ENCODE assay signal across 9 cellular contexts in the genomic region with DNA sequence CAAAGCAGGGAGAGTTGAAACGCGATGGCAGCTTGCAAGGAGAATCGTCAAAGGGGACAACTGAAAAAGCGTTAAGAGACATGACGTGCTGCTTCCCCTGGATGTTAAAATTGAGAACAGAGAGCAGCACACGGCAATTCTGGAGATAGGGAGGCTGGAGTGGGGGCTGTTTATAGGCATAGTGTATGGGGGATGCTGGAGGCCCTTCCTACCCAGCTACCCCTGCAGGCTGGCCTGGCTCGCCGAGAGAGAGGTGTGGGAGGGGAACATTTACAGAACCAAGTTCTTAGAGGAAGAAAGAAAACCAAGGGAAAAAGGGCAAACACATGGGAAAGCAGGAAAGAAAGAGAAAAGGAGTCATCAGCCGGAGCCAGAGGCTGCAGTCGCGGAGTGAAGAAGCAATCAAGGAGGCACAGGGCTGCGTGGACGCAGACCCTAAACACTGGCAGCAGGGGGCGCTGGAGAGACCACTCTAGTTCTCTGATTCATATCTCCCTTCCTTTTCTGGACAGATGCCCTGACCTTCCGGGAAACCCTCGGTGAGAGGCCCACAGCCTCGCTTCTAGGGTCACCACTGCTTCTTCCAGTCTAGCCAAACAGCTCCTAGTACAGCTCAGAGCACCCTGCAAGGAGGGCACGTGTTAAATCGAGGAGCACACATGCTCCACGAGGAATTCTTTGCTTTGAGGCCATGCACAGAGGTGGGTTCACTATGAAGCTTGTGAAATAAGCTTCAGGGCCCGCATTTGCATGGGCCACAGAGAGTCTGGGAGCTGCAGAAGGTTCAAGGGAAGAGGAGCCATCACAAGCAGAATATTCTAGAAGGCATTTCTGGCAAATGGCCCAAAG. TPM values are rescaled to one million over a fixed set of nuclear protein-coding genes. Genes with fewer than 3 reads are reported as not detected.
DNase-seq lines count a peak whose midpoint lies in the region; ATAC-seq and TF ChIP-seq lines count a peak whose summit lies in the region.
"Had no signal": no experiment of that assay in that cellular context is flagged by ENCODE, and none has a peak within 500 bp of the region (broad histone marks: within the 10 kb centered on the region; RNA-seq: fewer than 3 reads in every experiment).

No MANE protein-coding gene starts in this region.

- H3K36me3 ChIP-seq in mammary epithelial cell (ENCODE audit: insufficient read depth, low read length) (no peaks in the 10 kb centered on the region), lung (ENCODE audit: control insufficient read depth in 2 of 2, insufficient read depth in 2 of 2, low read length in 2 of 2) (no peaks in the 10 kb centered on the region)

- in situ Hi-C loops in mammary epithelial cell (cut with MboI; ENCODE audit: low sequenced_read_pairs in 2 of 2), result loop anchor here in 1 of 2 donors (25.0 kb wide), 2 partner anchors 105 to 205 kb away; no protein-coding TSS in a partner anchor

- CTCF ChIA-PET in CD4-positive, alpha-beta T cell (lab: Charles Lee), result no interaction called here
- CTCF ChIA-PET in mammary epithelial cell (lab: Charles Lee; ENCODE audit: low non-redundant PET), result no interaction called here

- no peaks in the 10 kb centered on the region for H3K36me3 Mint-ChIP-seq in CD4-positive, alpha-beta T cell (ENCODE audit: low read depth)

- no peak overlapping the region for H3K4me3 ChIP-seq in mammary epithelial cell (replicated peaks in 1 of 3; ENCODE audit: insufficient read depth in 1 of 3, low read depth in 2 of 3, low read length in 3 of 3)
- H3K4me3 ChIP-seq in lung, result no peak overlapping the region

- TF ChIP-seq CTCF in CD4-positive, alpha-beta T cell (IDR thresholded peaks at IDR 0.05), result peak; percentile 59
- TF ChIP-seq CTCF in GM20000 (IDR thresholded peaks at IDR 0.05; ENCODE audit: extremely low read depth, missing control alignments), result peak; percentile 68
- TF ChIP-seq CTCF in mammary epithelial cell (conservative IDR thresholded peaks at IDR 0.05 in 1 of 2, IDR thresholded peaks at IDR 0.05 in 1 of 2; ENCODE audit: extremely low read depth in 1 of 2, insufficient read depth in 1 of 2, low read depth in 1 of 2, low read length in 2 of 2), result peak; percentile 30 to 38
- peak; percentile 21 for TF ChIP-seq CTCF in lung (IDR thresholded peaks at IDR 0.05; ENCODE audit: control extremely low read depth, extremely low read depth)

- BruUV-seq in mammary epithelial cell (replicated peaks; lab: Mats Ljungman, UMichigan), result no TSS peak

- intact Hi-C loops in CD4-positive, alpha-beta T cell (cut with DNase I, micrococcal nuclease), result no loop called here
- intact Hi-C loops in mammary epithelial cell (cut with micrococcal nuclease), result no loop called here

- no peak overlapping the region for H3K4me2 ChIP-seq in mammary epithelial cell (ENCODE audit: insufficient read depth, low read depth, low read length)

- peaks cover 12% of the 10 kb centered on the region for H3K4me1 Mint-ChIP-seq in CD4-positive, alpha-beta T cell (ENCODE audit: low read depth)

- peaks cover 5% of the 10 kb centered on the region for H3K27me3 Mint-ChIP-seq in CD4-positive, alpha-beta T cell

- no peak overlapping the region for H3K4me3 Mint-ChIP-seq in CD4-positive, alpha-beta T cell

- no peaks in the 10 kb centered on the region for H4K20me1 ChIP-seq in mammary epithelial cell (ENCODE audit: insufficient read depth, low read length)

- 61% methylated on average over 19 of the region's 21 CpGs for WGBS in mammary epithelial cell (ENCODE audit: low coverage, missing lambda C conversion rate)
- WGBS in lung, 2 donors, result 55 to 70% methylated on average over 21 of the region's 21 CpGs

- no peaks in the 10 kb centered on the region for H3K79me2 ChIP-seq in mammary epithelial cell (ENCODE audit: insufficient read depth, low read length)

- no peak overlapping the region for H3K27ac Mint-ChIP-seq in CD4-positive, alpha-beta T cell

- dilution Hi-C loops in mammary epithelial cell (cut with HindIII; ENCODE audit: low sequenced_read_pairs), result no loop called here

- H2AFZ ChIP-seq in mammary epithelial cell (ENCODE audit: low read depth, low read length), result no peak overlapping the region

- peak in 2 of 10 experiments; percentile 3 to 11 for DNase-seq in CD4-positive, alpha-beta T cell
- DNase-seq in GM20000 (ENCODE audit: low spot score) (peak; percentile 64), NOMO-1 treated with DMSO at 0.1 percent for 48 hours (lab: John Stamatoyannopoulos, UW; ENCODE audit: unreplicated experiment) (peak; percentile 24), mammary epithelial cell (no peak), lung (ENCODE audit: low spot score) (peak; percentile 70), NCI-H146 (lab: John Stamatoyannopoulos, UW) (no peak), NCI-H510A (lab: John Stamatoyannopoulos, UW) (no peak), NCI-H2029 treated with DMSO at 0.1 percent for 48 hours (lab: John Stamatoyannopoulos, UW) (no peak)

- no peaks in the 10 kb centered on the region for H3K9me3 ChIP-seq in CD4-positive, alpha-beta T cell (ENCODE audit: control insufficient read depth, low read length)
- H3K9me3 ChIP-seq in mammary epithelial cell (replicated peaks; ENCODE audit: insufficient read depth, low read length), result peaks cover 15% of the 10 kb centered on the region
- H3K9me3 ChIP-seq in lung (ENCODE audit: control insufficient read depth in 2 of 2, insufficient read depth in 1 of 2, low read length in 1 of 2), result peaks cover 0 to 2% of the 10 kb centered on the region in 2 donors

- no peak overlapping the region for H3K9ac ChIP-seq in mammary epithelial cell (ENCODE audit: insufficient read depth, low read length)

- ATAC-seq in CD4-positive, alpha-beta T cell (ENCODE audit: poor library complexity), result no peak
- ATAC-seq in lung (ENCODE audit: insufficient read depth, low FRiP score), result no peak

- no peaks in the 10 kb centered on the region for H3K4me1 ChIP-seq in mammary epithelial cell (ENCODE audit: insufficient read depth, low read length)
- peaks cover 0 to 2% of the 10 kb centered on the region in 2 donors for H3K4me1 ChIP-seq in lung (ENCODE audit: control insufficient read depth in 2 of 2, insufficient read depth in 2 of 2, low read length in 2 of 2)

- H3K27me3 ChIP-seq in CD4-positive, alpha-beta T cell (ENCODE audit: control insufficient read depth, insufficient read depth, low read length), result no peaks in the 10 kb centered on the region
- H3K27me3 ChIP-seq in mammary epithelial cell (ENCODE audit: insufficient read depth, low read length), result no peaks in the 10 kb centered on the region
- H3K27me3 ChIP-seq in lung (ENCODE audit: control insufficient read depth, insufficient read depth), result no peaks in the 10 kb centered on the region

- POLR2A ChIA-PET in CD4-positive, alpha-beta T cell (lab: Charles Lee), result no interaction called here

- no peak overlapping the region for H3K27ac ChIP-seq in CD4-positive, alpha-beta T cell (ENCODE audit: low read depth, low read length)
- H3K27ac ChIP-seq in mammary epithelial cell (ENCODE audit: insufficient read depth, low read depth, low read length), result no peak overlapping the region
- H3K27ac ChIP-seq in lung (ENCODE audit: low read depth in 1 of 2, low read length in 1 of 2), result no peak overlapping the region

- H3K9me3 Mint-ChIP-seq in CD4-positive, alpha-beta T cell, result no peaks in the 10 kb centered on the region

RNA-seq across cellular contexts. Expression of a gene that starts 55.6 kb away (rescaled TPM):
- not detected for total RNA-seq in CD4-positive, alpha-beta T cell
- total RNA-seq in mammary epithelial cell (not detected), lung (not detected)
- polyA plus RNA-seq in mammary epithelial cell (not detected), lung (under 1 TPM in 1 of 2 donors, not detected in 1; 0.02 TPM)
- polyA minus RNA-seq in mammary epithelial cell, result not detected
- total RNA-seq: fibroblast of lung had no signal
- polyA plus RNA-seq: fibroblast of lung had no signal

Comparison
In these comparisons a context has a peak if more than half of its experiments do, and no peak if none do; other contexts are left out.
1. DNase-seq: peak in GM20000 (single experiment), NOMO-1 treated with DMSO at 0.1 percent for 48 hours (single experiment) and lung (single experiment); none in mammary epithelial cell (single experiment), NCI-H146 (single experiment), NCI-H510A (single experiment) and NCI-H2029 treated with DMSO at 0.1 percent for 48 hours (single experiment).
2. Peak in every context shown above with its lines, with median percentiles within 50 percentile points of each other: CTCF ChIP-seq.